ENCODE assay signal across 2 cellular contexts in the genomic region with DNA sequence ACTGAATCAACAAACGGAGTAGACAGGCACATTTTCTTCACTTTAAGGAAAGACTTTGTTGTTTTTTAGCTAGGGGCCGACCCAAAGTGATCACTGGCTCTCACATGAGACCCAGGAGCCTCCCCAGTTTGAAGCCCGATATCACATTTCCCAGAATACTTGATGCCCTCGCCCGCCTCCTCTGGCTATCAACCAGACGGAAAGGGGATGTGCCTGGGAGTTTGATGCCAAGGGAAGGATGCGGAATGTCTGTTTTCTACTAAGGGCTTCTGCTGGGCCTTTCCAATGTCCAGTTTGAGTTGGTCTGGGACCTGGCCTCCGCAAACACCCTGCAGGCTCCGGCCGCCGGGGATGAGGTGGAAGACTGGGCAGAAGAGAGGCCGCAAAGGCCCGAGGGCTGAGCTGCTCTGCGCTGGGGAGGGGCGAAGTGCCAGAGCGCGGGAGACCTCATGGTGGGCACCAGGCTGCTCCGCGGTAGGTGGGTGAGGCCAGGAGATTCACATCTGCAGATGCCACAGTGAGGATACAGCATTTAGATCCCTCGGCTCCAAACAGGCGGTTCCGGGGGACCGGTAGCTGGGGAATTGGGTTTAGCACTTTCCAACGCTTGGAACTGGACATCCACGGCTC.
TF ChIP-seq lines count a peak whose summit lies in the region.

No MANE protein-coding gene starts in this region.

TF ChIP-seq in K562, 482 proteins besides CTCF, POLR2A, EP300 and RAD21:
- TF ChIP-seq, protein P1, sequence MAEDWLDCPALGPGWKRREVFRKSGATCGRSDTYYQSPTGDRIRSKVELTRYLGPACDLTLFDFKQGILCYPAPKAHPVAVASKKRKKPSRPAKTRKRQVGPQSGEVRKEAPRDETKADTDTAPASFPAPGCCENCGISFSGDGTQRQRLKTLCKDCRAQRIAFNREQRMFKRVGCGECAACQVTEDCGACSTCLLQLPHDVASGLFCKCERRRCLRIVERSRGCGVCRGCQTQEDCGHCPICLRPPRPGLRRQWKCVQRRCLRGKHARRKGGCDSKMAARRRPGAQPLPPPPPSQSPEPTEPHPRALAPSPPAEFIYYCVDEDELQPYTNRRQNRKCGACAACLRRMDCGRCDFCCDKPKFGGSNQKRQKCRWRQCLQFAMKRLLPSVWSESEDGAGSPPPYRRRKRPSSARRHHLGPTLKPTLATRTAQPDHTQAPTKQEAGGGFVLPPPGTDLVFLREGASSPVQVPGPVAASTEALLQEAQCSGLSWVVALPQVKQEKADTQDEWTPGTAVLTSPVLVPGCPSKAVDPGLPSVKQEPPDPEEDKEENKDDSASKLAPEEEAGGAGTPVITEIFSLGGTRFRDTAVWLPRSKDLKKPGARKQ (CRISPR knock-in tag; IDR thresholded peaks at IDR 0.05): peak; percentile 83; the same call in 1 of the 2 replicates
- TF ChIP-seq GATAD2B (IDR thresholded peaks at IDR 0.05; ENCODE audit: borderline replicate concordance) (no peak), ZNF79 (CRISPR knock-in tag; IDR thresholded peaks at IDR 0.05; ENCODE audit: low read depth) (no peak), PCBP2 (IDR thresholded peaks at IDR 0.05; ENCODE audit: low read depth, low read length, poor library complexity, severe bottlenecking) (no peak), TAF7 (tag; IDR thresholded peaks at IDR 0.05) (no peak)
- TF ChIP-seq, protein P2, sequence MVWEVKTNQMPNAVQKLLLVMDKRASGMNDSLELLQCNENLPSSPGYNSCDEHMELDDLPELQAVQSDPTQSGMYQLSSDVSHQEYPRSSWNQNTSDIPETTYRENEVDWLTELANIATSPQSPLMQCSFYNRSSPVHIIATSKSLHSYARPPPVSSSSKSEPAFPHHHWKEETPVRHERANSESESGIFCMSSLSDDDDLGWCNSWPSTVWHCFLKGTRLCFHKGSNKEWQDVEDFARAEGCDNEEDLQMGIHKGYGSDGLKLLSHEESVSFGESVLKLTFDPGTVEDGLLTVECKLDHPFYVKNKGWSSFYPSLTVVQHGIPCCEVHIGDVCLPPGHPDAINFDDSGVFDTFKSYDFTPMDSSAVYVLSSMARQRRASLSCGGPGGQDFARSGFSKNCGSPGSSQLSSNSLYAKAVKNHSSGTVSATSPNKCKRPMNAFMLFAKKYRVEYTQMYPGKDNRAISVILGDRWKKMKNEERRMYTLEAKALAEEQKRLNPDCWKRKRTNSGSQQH (CRISPR knock-in tag; IDR thresholded peaks at IDR 0.05): no peak

TF ChIP-seq in HepG2, 621 proteins besides CTCF, POLR2A, EP300 and RAD21 (continues in another document):
- TF ChIP-seq ZNF788 (CRISPR knock-in tag; IDR thresholded peaks at IDR 0.05; ENCODE audit: borderline replicate concordance) (no peak), NONO (IDR thresholded peaks at IDR 0.05) (no peak), NONO (CRISPR knock-in tag; conservative IDR thresholded peaks at IDR 0.05) (no peak), PAX8 (CRISPR knock-in tag; IDR thresholded peaks at IDR 0.05; ENCODE audit: borderline replicate concordance) (peak; percentile 39; the same call in 1 of the 2 replicates), MYC (CRISPR knock-in tag; IDR thresholded peaks at IDR 0.05; ENCODE audit: borderline replicate concordance) (0 out of 2 replicates have a peak, but pooled peaks have one; percentile 47), ZBTB3 (CRISPR knock-in tag; IDR thresholded peaks at IDR 0.05; ENCODE audit: borderline replicate concordance, low read depth) (0 out of 2 replicates have a peak, but pooled peaks have one; percentile 50), HDAC2 (CRISPR knock-in tag; IDR thresholded peaks at IDR 0.05) (no peak), ZNF232 (CRISPR knock-in tag; IDR thresholded peaks at IDR 0.05; ENCODE audit: borderline replicate concordance) (0 out of 2 replicates have a peak, but pooled peaks have one; percentile 33), ZNF563 (CRISPR knock-in tag; IDR thresholded peaks at IDR 0.05) (0 out of 2 replicates have a peak, but pooled peaks have one; percentile 15), HOXA3 (CRISPR knock-in tag; IDR thresholded peaks at IDR 0.05) (0 out of 2 replicates have a peak, but pooled peaks have one; percentile 25), GFI1 (CRISPR knock-in tag; IDR thresholded peaks at IDR 0.05; ENCODE audit: borderline replicate concordance) (0 out of 2 replicates have a peak, but pooled peaks have one; percentile 11), ZNF572 (CRISPR knock-in tag; IDR thresholded peaks at IDR 0.05) (peak; percentile 27; the same call in 1 of the 2 replicates), FOSL2 (CRISPR knock-in tag; IDR thresholded peaks at IDR 0.05) (no peak), ZBTB38 (CRISPR knock-in tag; IDR thresholded peaks at IDR 0.05) (peak; percentile 96), ZNF446 (CRISPR knock-in tag; IDR thresholded peaks at IDR 0.05) (0 out of 2 replicates have a peak, but pooled peaks have one; percentile 28), ZNF331 (CRISPR knock-in tag; IDR thresholded peaks at IDR 0.05) (0 out of 2 replicates have a peak, but pooled peaks have one; percentile 0), ZNF556 (CRISPR knock-in tag; IDR thresholded peaks at IDR 0.05; ENCODE audit: borderline replicate concordance) (peak; percentile 11; the same call in 1 of the 2 replicates), ZIK1 (CRISPR knock-in tag; IDR thresholded peaks at IDR 0.05; ENCODE audit: borderline replicate concordance, low read depth) (0 out of 2 replicates have a peak, but pooled peaks have one; percentile 8), ZNF850 (CRISPR knock-in tag; conservative IDR thresholded peaks at IDR 0.05) (peak; percentile 73; the same call in 1 of the 2 replicates), DNMT1 (CRISPR knock-in tag; IDR thresholded peaks at IDR 0.05) (0 out of 2 replicates have a peak, but pooled peaks have one; percentile 15), ZKSCAN8 (CRISPR knock-in tag; IDR thresholded peaks at IDR 0.05; ENCODE audit: borderline replicate concordance) (no peak), MED8 (CRISPR knock-in tag; IDR thresholded peaks at IDR 0.05; ENCODE audit: insufficient replicate concordance) (no peak), ZFYVE20 (CRISPR knock-in tag; IDR thresholded peaks at IDR 0.05; ENCODE audit: borderline replicate concordance, low read depth) (0 out of 2 replicates have a peak, but pooled peaks have one; percentile 48), ZMAT3 (CRISPR knock-in tag; conservative IDR thresholded peaks at IDR 0.05) (peak; percentile 68; the same call in 1 of the 2 replicates), ELF1 (CRISPR knock-in tag; IDR thresholded peaks at IDR 0.05) (no peak), ZNF816 (CRISPR knock-in tag; IDR thresholded peaks at IDR 0.05; ENCODE audit: borderline replicate concordance) (0 out of 2 replicates have a peak, but pooled peaks have one; percentile 40), ZNF605 (CRISPR knock-in tag; IDR thresholded peaks at IDR 0.05) (0 out of 2 replicates have a peak, but pooled peaks have one; percentile 18), ZNF225 (CRISPR knock-in tag; IDR thresholded peaks at IDR 0.05) (0 out of 2 replicates have a peak, but pooled peaks have one; percentile 8), ZNF543 (CRISPR knock-in tag; IDR thresholded peaks at IDR 0.05) (0 out of 2 replicates have a peak, but pooled peaks have one; percentile 6)
- TF ChIP-seq, protein P3, sequence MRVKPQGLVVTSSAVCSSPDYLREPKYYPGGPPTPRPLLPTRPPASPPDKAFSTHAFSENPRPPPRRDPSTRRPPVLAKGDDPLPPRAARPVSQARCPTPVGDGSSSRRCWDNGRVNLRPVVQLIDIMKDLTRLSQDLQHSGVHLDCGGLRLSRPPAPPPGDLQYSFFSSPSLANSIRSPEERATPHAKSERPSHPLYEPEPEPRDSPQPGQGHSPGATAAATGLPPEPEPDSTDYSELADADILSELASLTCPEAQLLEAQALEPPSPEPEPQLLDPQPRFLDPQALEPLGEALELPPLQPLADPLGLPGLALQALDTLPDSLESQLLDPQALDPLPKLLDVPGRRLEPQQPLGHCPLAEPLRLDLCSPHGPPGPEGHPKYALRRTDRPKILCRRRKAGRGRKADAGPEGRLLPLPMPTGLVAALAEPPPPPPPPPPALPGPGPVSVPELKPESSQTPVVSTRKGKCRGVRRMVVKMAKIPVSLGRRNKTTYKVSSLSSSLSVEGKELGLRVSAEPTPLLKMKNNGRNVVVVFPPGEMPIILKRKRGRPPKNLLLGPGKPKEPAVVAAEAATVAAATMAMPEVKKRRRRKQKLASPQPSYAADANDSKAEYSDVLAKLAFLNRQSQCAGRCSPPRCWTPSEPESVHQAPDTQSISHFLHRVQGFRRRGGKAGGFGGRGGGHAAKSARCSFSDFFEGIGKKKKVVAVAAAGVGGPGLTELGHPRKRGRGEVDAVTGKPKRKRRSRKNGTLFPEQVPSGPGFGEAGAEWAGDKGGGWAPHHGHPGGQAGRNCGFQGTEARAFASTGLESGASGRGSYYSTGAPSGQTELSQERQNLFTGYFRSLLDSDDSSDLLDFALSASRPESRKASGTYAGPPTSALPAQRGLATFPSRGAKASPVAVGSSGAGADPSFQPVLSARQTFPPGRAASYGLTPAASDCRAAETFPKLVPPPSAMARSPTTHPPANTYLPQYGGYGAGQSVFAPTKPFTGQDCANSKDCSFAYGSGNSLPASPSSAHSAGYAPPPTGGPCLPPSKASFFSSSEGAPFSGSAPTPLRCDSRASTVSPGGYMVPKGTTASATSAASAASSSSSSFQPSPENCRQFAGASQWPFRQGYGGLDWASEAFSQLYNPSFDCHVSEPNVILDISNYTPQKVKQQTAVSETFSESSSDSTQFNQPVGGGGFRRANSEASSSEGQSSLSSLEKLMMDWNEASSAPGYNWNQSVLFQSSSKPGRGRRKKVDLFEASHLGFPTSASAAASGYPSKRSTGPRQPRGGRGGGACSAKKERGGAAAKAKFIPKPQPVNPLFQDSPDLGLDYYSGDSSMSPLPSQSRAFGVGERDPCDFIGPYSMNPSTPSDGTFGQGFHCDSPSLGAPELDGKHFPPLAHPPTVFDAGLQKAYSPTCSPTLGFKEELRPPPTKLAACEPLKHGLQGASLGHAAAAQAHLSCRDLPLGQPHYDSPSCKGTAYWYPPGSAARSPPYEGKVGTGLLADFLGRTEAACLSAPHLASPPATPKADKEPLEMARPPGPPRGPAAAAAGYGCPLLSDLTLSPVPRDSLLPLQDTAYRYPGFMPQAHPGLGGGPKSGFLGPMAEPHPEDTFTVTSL (CRISPR knock-in tag; IDR thresholded peaks at IDR 0.05; ENCODE audit: borderline replicate concordance): 0 out of 2 replicates have a peak, but pooled peaks have one; percentile 28
- TF ChIP-seq, protein P4, sequence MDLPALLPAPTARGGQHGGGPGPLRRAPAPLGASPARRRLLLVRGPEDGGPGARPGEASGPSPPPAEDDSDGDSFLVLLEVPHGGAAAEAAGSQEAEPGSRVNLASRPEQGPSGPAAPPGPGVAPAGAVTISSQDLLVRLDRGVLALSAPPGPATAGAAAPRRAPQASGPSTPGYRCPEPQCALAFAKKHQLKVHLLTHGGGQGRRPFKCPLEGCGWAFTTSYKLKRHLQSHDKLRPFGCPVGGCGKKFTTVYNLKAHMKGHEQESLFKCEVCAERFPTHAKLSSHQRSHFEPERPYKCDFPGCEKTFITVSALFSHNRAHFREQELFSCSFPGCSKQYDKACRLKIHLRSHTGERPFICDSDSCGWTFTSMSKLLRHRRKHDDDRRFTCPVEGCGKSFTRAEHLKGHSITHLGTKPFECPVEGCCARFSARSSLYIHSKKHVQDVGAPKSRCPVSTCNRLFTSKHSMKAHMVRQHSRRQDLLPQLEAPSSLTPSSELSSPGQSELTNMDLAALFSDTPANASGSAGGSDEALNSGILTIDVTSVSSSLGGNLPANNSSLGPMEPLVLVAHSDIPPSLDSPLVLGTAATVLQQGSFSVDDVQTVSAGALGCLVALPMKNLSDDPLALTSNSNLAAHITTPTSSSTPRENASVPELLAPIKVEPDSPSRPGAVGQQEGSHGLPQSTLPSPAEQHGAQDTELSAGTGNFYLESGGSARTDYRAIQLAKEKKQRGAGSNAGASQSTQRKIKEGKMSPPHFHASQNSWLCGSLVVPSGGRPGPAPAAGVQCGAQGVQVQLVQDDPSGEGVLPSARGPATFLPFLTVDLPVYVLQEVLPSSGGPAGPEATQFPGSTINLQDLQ (CRISPR knock-in tag; IDR thresholded peaks at IDR 0.05): no peak
- TF ChIP-seq, protein P5, sequence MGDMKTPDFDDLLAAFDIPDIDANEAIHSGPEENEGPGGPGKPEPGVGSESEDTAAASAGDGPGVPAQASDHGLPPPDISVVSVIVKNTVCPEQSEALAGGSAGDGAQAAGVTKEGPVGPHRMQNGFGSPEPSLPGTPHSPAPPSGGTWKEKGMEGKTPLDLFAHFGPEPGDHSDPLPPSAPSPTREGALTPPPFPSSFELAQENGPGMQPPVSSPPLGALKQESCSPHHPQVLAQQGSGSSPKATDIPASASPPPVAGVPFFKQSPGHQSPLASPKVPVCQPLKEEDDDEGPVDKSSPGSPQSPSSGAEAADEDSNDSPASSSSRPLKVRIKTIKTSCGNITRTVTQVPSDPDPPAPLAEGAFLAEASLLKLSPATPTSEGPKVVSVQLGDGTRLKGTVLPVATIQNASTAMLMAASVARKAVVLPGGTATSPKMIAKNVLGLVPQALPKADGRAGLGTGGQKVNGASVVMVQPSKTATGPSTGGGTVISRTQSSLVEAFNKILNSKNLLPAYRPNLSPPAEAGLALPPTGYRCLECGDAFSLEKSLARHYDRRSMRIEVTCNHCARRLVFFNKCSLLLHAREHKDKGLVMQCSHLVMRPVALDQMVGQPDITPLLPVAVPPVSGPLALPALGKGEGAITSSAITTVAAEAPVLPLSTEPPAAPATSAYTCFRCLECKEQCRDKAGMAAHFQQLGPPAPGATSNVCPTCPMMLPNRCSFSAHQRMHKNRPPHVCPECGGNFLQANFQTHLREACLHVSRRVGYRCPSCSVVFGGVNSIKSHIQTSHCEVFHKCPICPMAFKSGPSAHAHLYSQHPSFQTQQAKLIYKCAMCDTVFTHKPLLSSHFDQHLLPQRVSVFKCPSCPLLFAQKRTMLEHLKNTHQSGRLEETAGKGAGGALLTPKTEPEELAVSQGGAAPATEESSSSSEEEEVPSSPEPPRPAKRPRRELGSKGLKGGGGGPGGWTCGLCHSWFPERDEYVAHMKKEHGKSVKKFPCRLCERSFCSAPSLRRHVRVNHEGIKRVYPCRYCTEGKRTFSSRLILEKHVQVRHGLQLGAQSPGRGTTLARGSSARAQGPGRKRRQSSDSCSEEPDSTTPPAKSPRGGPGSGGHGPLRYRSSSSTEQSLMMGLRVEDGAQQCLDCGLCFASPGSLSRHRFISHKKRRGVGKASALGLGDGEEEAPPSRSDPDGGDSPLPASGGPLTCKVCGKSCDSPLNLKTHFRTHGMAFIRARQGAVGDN (CRISPR knock-in tag; IDR thresholded peaks at IDR 0.05): no peak
- TF ChIP-seq, protein P6, sequence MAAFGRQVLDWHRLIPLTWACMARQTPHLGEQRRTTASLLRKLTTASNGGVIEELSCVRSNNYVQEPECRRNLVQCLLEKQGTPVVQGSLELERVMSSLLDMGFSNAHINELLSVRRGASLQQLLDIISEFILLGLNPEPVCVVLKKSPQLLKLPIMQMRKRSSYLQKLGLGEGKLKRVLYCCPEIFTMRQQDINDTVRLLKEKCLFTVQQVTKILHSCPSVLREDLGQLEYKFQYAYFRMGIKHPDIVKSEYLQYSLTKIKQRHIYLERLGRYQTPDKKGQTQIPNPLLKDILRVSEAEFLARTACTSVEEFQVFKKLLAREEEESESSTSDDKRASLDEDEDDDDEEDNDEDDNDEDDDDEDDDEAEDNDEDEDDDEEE (CRISPR knock-in tag; IDR thresholded peaks at IDR 0.05): peak; percentile 24; the same call in 1 of the 2 replicates
